Comparison of ENCODE assay signal across 1 cellular context in genomic region chr4:84482564-84483563, GRCh38.
A peak's percentile ranks its signal among the peaks of the same experiment; 100 is the strongest.
TF ChIP-seq lines count a peak whose summit lies in the region.

No MANE protein-coding gene starts in this region.

TF ChIP-seq in WTC11, 78 proteins besides CTCF, POLR2A, EP300 and RAD21 (continued from another document):
- TF ChIP-seq MXD4 (CRISPR knock-in tag; IDR thresholded peaks at IDR 0.05; ENCODE audit: borderline replicate concordance) (peak; percentile 99), ZNF317 (CRISPR knock-in tag; IDR thresholded peaks at IDR 0.05; ENCODE audit: borderline replicate concordance, low read depth) (no peak), NFE2L1 (CRISPR knock-in tag; IDR thresholded peaks at IDR 0.05) (no peak), TCF7 (CRISPR knock-in tag; IDR thresholded peaks at IDR 0.05; ENCODE audit: low read depth) (no peak), SOX15 (CRISPR knock-in tag; IDR thresholded peaks at IDR 0.05) (no peak), ATF3 (CRISPR knock-in tag; conservative IDR thresholded peaks at IDR 0.05) (no peak), GRHL2 (CRISPR knock-in tag; IDR thresholded peaks at IDR 0.05; ENCODE audit: insufficient replicate concordance, severe bottlenecking) (no peak), FOXK1 (CRISPR knock-in tag; IDR thresholded peaks at IDR 0.05) (peak; percentile 59; the same call in 1 of the 2 replicates), AR (CRISPR knock-in tag; IDR thresholded peaks at IDR 0.05) (peak; percentile 89; the same call in 1 of the 2 replicates), ZNF232 (CRISPR knock-in tag; IDR thresholded peaks at IDR 0.05) (peak; percentile 45; the same call in 1 of the 2 replicates), E2F1 (CRISPR knock-in tag; IDR thresholded peaks at IDR 0.05) (no peak), ZMAT4 (CRISPR knock-in tag; IDR thresholded peaks at IDR 0.05) (no peak), ETV6 (CRISPR knock-in tag; IDR thresholded peaks at IDR 0.05) (peak; percentile 95), PRDM15 (CRISPR knock-in tag; IDR thresholded peaks at IDR 0.05) (no peak), JAZF1 (CRISPR knock-in tag; IDR thresholded peaks at IDR 0.05) (no peak), RORB (CRISPR knock-in tag; IDR thresholded peaks at IDR 0.05) (no peak), ZSCAN18 (CRISPR knock-in tag; IDR thresholded peaks at IDR 0.05) (peak; percentile 99), ZNF396 (CRISPR knock-in tag; IDR thresholded peaks at IDR 0.05; ENCODE audit: borderline replicate concordance) (peak; percentile 99), MAX (CRISPR knock-in tag; IDR thresholded peaks at IDR 0.05) (peak; percentile 83), NR1H2 (CRISPR knock-in tag; IDR thresholded peaks at IDR 0.05) (no peak), ZNF512 (CRISPR knock-in tag; IDR thresholded peaks at IDR 0.05; ENCODE audit: borderline replicate concordance) (no peak), FOXP1 (CRISPR knock-in tag; IDR thresholded peaks at IDR 0.05; ENCODE audit: borderline replicate concordance) (0 out of 2 replicates have a peak, but pooled peaks have one; percentile 40), ZNF423 (CRISPR knock-in tag; IDR thresholded peaks at IDR 0.05) (peak; percentile 64), MYBL2 (CRISPR knock-in tag; IDR thresholded peaks at IDR 0.05) (no peak), RELA (CRISPR knock-in tag; IDR thresholded peaks at IDR 0.05; ENCODE audit: borderline replicate concordance) (0 out of 2 replicates have a peak, but pooled peaks have one; percentile 22), KAT7 (CRISPR knock-in tag; IDR thresholded peaks at IDR 0.05; ENCODE audit: borderline replicate concordance) (no peak), ZNF281 (CRISPR knock-in tag; IDR thresholded peaks at IDR 0.05) (no peak), IRF1 (CRISPR knock-in tag; IDR thresholded peaks at IDR 0.05) (no peak), NR2C2 (CRISPR knock-in tag; IDR thresholded peaks at IDR 0.05) (no peak), ATF2 (CRISPR knock-in tag; IDR thresholded peaks at IDR 0.05; ENCODE audit: borderline replicate concordance, low read depth) (no peak), SMAD4 (CRISPR knock-in tag; IDR thresholded peaks at IDR 0.05) (no peak), HMGXB4 (CRISPR knock-in tag; IDR thresholded peaks at IDR 0.05) (peak; percentile 96), OVOL2 (CRISPR knock-in tag; IDR thresholded peaks at IDR 0.05; ENCODE audit: borderline replicate concordance) (no peak)
